Comparison of ENCODE assay signal across 8 cellular contexts in the genomic region with DNA sequence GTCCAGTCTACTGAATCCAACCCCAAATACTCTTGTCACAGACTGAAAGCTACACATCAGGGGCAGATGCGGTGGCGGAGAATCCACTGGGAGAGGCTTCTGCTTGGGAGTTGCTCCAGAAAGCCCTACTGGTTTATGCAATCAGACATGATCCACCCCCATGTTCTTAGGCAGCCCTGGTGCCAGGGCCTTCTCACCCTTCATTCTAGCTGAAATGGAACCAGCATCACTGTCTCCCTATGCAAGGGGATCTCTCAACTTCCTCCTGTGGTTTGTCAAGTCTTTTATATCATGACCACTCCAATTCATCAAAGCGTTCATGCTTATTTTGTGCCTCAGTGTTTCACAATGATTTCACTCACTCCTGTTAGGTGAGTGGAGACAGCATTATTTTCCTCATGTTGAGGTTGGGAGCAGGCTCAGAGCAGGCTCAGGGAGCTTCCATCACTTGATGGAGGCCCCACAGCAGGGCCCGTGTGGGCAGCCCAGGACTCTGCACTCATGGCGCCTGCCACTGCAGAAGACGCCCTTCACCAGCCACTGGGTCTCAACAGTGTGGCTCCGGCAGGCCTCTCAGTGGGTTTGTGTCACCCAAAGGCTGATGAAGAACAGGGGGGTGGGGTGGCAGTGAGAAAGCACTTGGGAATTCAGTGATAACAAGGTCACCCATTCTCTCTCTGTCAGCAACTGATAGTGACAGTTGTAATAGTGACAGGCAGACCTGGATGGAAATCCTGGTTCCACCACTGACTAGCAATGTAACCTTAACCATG.
DNase-seq lines count a peak whose midpoint lies in the region; ATAC-seq, FAIRE-seq and TF ChIP-seq lines count a peak whose summit lies in the region.

No MANE protein-coding gene starts in this region.

- no peaks in the 10 kb centered on the region for H3K9me3 ChIP-seq in DND-41 (ENCODE audit: insufficient read depth, low read length, severe bottlenecking)
- no peaks in the 10 kb centered on the region for H3K9me3 ChIP-seq in lower lobe of right lung

- H3K27ac ChIP-seq in DND-41 (ENCODE audit: low read length) (peak overlapping the region; percentile 95), lower lobe of right lung (peak overlapping the region; percentile 74)

- ATAC-seq in DND-41 (ENCODE audit: insufficient read depth, low read depth), result peak; percentile 10
- peak; percentile 9 for ATAC-seq in HG03354 (IDR thresholded peaks at IDR 0.05; ENCODE audit: poor library complexity, severe bottlenecking, unreplicated experiment)
- peak; percentile 40 to 45 for ATAC-seq in lower lobe of right lung

- no peaks in the 10 kb centered on the region for H3K79me2 ChIP-seq in DND-41 (ENCODE audit: insufficient read depth, low read length)

- TF ChIP-seq POLR2A in GM12891 (IDR thresholded peaks at IDR 0.05; ENCODE audit: low read depth, low read length), result no peak

- no peak for FAIRE-seq in GM12891 (lab: Jason Lieb, UNC)

- intact Hi-C loops in lower lobe of right lung (cut with DNase I), result no loop called here

- H3K4me3 ChIP-seq in DND-41 (ENCODE audit: low read depth in 1 of 2, low read length in 2 of 2), result no peak overlapping the region
- H3K4me3 ChIP-seq in lower lobe of right lung, result no peak overlapping the region

- H2AFZ ChIP-seq in DND-41 (ENCODE audit: low read depth, low read length), result peak overlapping the region; percentile 14; the same call in 1 of the 2 replicates

- TF ChIP-seq CTCF in DND-41 (IDR thresholded peaks at IDR 0.05; ENCODE audit: borderline replicate concordance, extremely low read depth, low read length, poor library complexity, severe bottlenecking) (no peak), lower lobe of right lung (IDR thresholded peaks at IDR 0.05) (no peak)

- peak overlapping the region; percentile 6 for H3K4me2 ChIP-seq in DND-41 (ENCODE audit: insufficient read depth, low read length)

- no peaks in the 10 kb centered on the region for H4K20me1 ChIP-seq in DND-41 (ENCODE audit: insufficient read depth, low read length)

- H3K27me3 ChIP-seq in DND-41 (ENCODE audit: insufficient read depth, low read length, poor library complexity) (no peaks in the 10 kb centered on the region), lower lobe of right lung (ENCODE audit: low read depth) (no peaks in the 10 kb centered on the region)

- peak overlapping the region; percentile 31 for H3K9ac ChIP-seq in DND-41 (ENCODE audit: low read depth, low read length)

- H3K36me3 ChIP-seq in DND-41 (ENCODE audit: insufficient read depth, low read length) (no peaks in the 10 kb centered on the region; the same call in 1 of the 2 replicates), lower lobe of right lung (no peaks in the 10 kb centered on the region)

- DNase-seq in DND-41 (peak; percentile 33), lower lobe of right lung (no peak), amygdala (lab: John Stamatoyannopoulos, UW) (no peak), ecto neural progenitor cell (ENCODE audit: low spot score) (no peak), GM12891 (ENCODE audit: insufficient read length, low spot score) (no peak), GM03348 (ENCODE audit: low spot score) (no peak)
- peak; percentile 45 to 46 for DNase-seq in activated T-cell treated with anti-CD3 and anti-CD28 coated beads, Interleukin-2, amount 50 U/mL, for 48 hours

- H3K4me1 ChIP-seq in DND-41 (ENCODE audit: insufficient read depth, low read length), result peaks cover 42% of the 10 kb centered on the region
- peaks cover 39% of the 10 kb centered on the region for H3K4me1 ChIP-seq in lower lobe of right lung

TF ChIP-seq in GM12891, 5 proteins besides CTCF, POLR2A, EP300 and RAD21:
- TF ChIP-seq POU2F2 (IDR thresholded peaks at IDR 0.05; ENCODE audit: low read depth, low read length) (no peak), PAX5 (IDR thresholded peaks at IDR 0.05; ENCODE audit: insufficient read depth, low read length, severe bottlenecking) (no peak), TAF1 (IDR thresholded peaks at IDR 0.05; ENCODE audit: low read depth, low read length) (no peak), SPI1 (IDR thresholded peaks at IDR 0.05; ENCODE audit: low read depth, low read length) (no peak), POLR2AphosphoS5 (IDR thresholded peaks at IDR 0.05; ENCODE audit: low read depth, low read length) (no peak)

Comparison
In these comparisons a context has a peak if more than half of its experiments do, and no peak if none do; other contexts are left out.
1. DNase-seq: peak in DND-41 (single experiment) and activated T-cell treated with anti-CD3 and anti-CD28 coated beads, Interleukin-2, amount 50 U/mL, for 48 hours (2 of 2); none in lower lobe of right lung (single experiment), amygdala (0 of 56), ecto neural progenitor cell (single experiment), GM12891 (single experiment) and GM03348 (single experiment).
2. Peak in every context shown above with its lines, with median percentiles within 50 percentile points of each other: ATAC-seq.